Comparison of ENCODE assay signal across 8 cellular contexts in genomic region chr1:153494976-153495535, GRCh38. TPM values are rescaled to one million over a fixed set of nuclear protein-coding genes. Genes with fewer than 3 reads are reported as not detected.
DNase-seq lines count a peak whose midpoint lies in the region; ATAC-seq and TF ChIP-seq lines count a peak whose summit lies in the region.

No MANE protein-coding gene starts in this region.

- ATAC-seq in HG02938 (IDR thresholded peaks at IDR 0.05; ENCODE audit: unreplicated experiment): no peak

- H3K4me3 Mint-ChIP-seq in neural crest cell: no peak overlapping the region

- H3K27me3 Mint-ChIP-seq in neural crest cell (ENCODE audit: low read depth): peaks cover 42% of the 10 kb centered on the region

- no peak overlapping the region for H3K4me2 ChIP-seq in PC-9

- no peaks in the 10 kb centered on the region for H3K9me3 ChIP-seq in PC-9 (ENCODE audit: insufficient read depth, low read depth)

- no peaks in the 10 kb centered on the region for H3K79me2 ChIP-seq in PC-9 (ENCODE audit: low read depth)

- no TSS peak for BruUV-seq in PC-9 (replicated peaks; lab: Mats Ljungman, UMichigan)

- DNase-seq in COLO829 (ENCODE audit: low spot score): peak; percentile 56
- peak; percentile 58 to 81 for DNase-seq in Kasumi-1 (lab: John Stamatoyannopoulos, UW)
- peak in 1 of 2 experiments; percentile 72 for DNase-seq in PC-9
- DNase-seq in activated T-cell treated with anti-CD3 and anti-CD28 coated beads for 48 hours (ENCODE audit: low read depth): peak; percentile 74
- DNase-seq in fibroblast of gingiva (ENCODE audit: low read depth): peak; percentile 29
- DNase-seq in neural crest cell (ENCODE audit: low read depth, low spot score): peak; percentile 97
- peak; percentile 16 for DNase-seq in stromal cell of bone marrow (ENCODE audit: low read depth)

- H3K27ac Mint-ChIP-seq in neural crest cell (ENCODE audit: unreplicated experiment): no peak overlapping the region

- no peaks in the 10 kb centered on the region for H3K27me3 ChIP-seq in PC-9 (ENCODE audit: insufficient read depth, low read depth)

- POLR2A ChIA-PET in PC-9 (lab: Charles Lee; ENCODE audit: unreplicated experiment): no interaction called here

- H3K36me3 ChIP-seq in PC-9 (ENCODE audit: low read depth): no peaks in the 10 kb centered on the region

- peaks cover 19% of the 10 kb centered on the region for H3K4me1 ChIP-seq in PC-9 (replicated peaks; ENCODE audit: insufficient read depth)

- H3K4me3 ChIP-seq in PC-9: no peak overlapping the region

- TF ChIP-seq CTCF in PC-9 (conservative IDR thresholded peaks at IDR 0.05) (peak; percentile 98), neural crest cell (conservative IDR thresholded peaks at IDR 0.05) (peak; percentile 91)

- H3K4me1 Mint-ChIP-seq in neural crest cell: peaks cover 15% of the 10 kb centered on the region

- no peaks in the 10 kb centered on the region for H3K9me3 Mint-ChIP-seq in neural crest cell

- no peaks in the 10 kb centered on the region for H4K20me1 ChIP-seq in PC-9 (ENCODE audit: insufficient read depth)

- intact Hi-C loops in PC-9 (cut with micrococcal nuclease; ENCODE audit: unreplicated experiment): loop anchor here (1.0 kb wide), 1 partner anchor 142 kb away; no protein-coding TSS in a partner anchor

- H3K9me2 ChIP-seq in PC-9 (ENCODE audit: insufficient read depth): no peaks in the 10 kb centered on the region

- H3K27ac ChIP-seq in PC-9: no peak overlapping the region

- peaks cover 23% of the 10 kb centered on the region for H3F3A ChIP-seq in PC-9 (ENCODE audit: insufficient read depth, low read depth)

- CTCF ChIA-PET in PC-9 (lab: Charles Lee): interaction anchor here (0.6 to 1.7 kb wide), 5 partner anchors 19 to 477 kb away, joined by 3 to 9 read pairs (median 5); partner anchors contain the start of gene S100A9

- H3K36me3 Mint-ChIP-seq in neural crest cell (ENCODE audit: low read depth): no peaks in the 10 kb centered on the region

- no peak overlapping the region for H2AFZ ChIP-seq in PC-9

RNA-seq across cellular contexts. Expression of gene S100A7, which starts 34.6 kb away (rescaled TPM):
- total RNA-seq in PC-9 (2021) (not detected in 2 replicates), neural crest cell (not detected in 2 replicates)

RNA-seq across cellular contexts. Expression of gene S100A6, which starts 40.7 kb away (rescaled TPM):
- total RNA-seq in PC-9 (2021): 873 and 994 TPM in 2 replicates
- not detected in 2 replicates for total RNA-seq in neural crest cell

RNA-seq across cellular contexts. Expression of gene S100A5, which starts 45.7 kb away (rescaled TPM):
- total RNA-seq in PC-9 (2021) (7.2 and 11.1 TPM in 2 replicates), neural crest cell (not detected in 2 replicates)

RNA-seq across cellular contexts. Expression of gene S100A4, which starts 50.5 kb away (rescaled TPM):
- total RNA-seq in PC-9 (2021): 303 and 346 TPM in 2 replicates
- total RNA-seq in neural crest cell: 10.3 and 11.7 TPM in 2 replicates

RNA-seq across cellular contexts. Expression of gene S100A3, which starts 54.0 kb away (rescaled TPM):
- total RNA-seq in PC-9 (2021) (1.5 and 2.4 TPM in 2 replicates), neural crest cell (not detected in 2 replicates)

Comparison
In these comparisons a context has a peak if more than half of its experiments do, and no peak if none do; other contexts are left out.
1. RNA of gene S100A6, which starts 40.7 kb away (total RNA-seq): 873 to 994 TPM in PC-9; not detected in neural crest cell; every median in the first group is over 100 times any median in the second.